10 cellular contexts compared by ENCODE assay signal in genomic region chr14:30998100-30998706, GRCh38.
"Had no signal": no experiment of that assay in that cellular context is flagged by ENCODE, and none has a peak within 500 bp of the region (broad histone marks: within the 10 kb centered on the region; RNA-seq: fewer than 3 reads in every experiment).

No MANE protein-coding gene starts in this region.

- DNase-seq: activated naive CD4-positive, alpha-beta T cell treated with Interleukin-2 at 50 U/mL for 16 hours; activated T-cell treated with anti-CD3 and anti-CD28 coated beads for 4 hours; aorta; dermis blood vessel endothelial cell; hippocampal formation; nephron progenitor cell had no signal

- H3K9me3 ChIP-seq: esophagus muscularis mucosa had no signal

- H3K9me3 Mint-ChIP-seq: activated T-helper 17 cell treated with anti-CD3 and anti-CD28 coated beads, Interleukin-2, amount 50 U/mL, for 72 hours had no signal

- H3K27me3 Mint-ChIP-seq: activated T-helper 17 cell treated with anti-CD3 and anti-CD28 coated beads, Interleukin-2, amount 50 U/mL, for 72 hours; stimulated activated naive CD8-positive, alpha-beta T cell treated with anti-CD3 and anti-CD28 coated beads, Interleukin-15, Interleukin-2, amounts not matched to agents 100 ng/mL and 50 ng/mL, for 24 hours had no signal

- H3K4me3 ChIP-seq: esophagus muscularis mucosa, suprapubic skin had no signal

- H3K4me3 Mint-ChIP-seq: activated T-helper 17 cell treated with anti-CD3 and anti-CD28 coated beads, Interleukin-2, amount 50 U/mL, for 72 hours; nephron progenitor cell; stimulated activated naive CD8-positive, alpha-beta T cell treated with anti-CD3 and anti-CD28 coated beads, Interleukin-15, Interleukin-2, amounts not matched to agents 100 ng/mL and 50 ng/mL, for 24 hours had no signal

- H3K27ac Mint-ChIP-seq: activated T-helper 17 cell treated with anti-CD3 and anti-CD28 coated beads, Interleukin-2, amount 50 U/mL, for 72 hours; stimulated activated naive CD8-positive, alpha-beta T cell treated with anti-CD3 and anti-CD28 coated beads, Interleukin-15, Interleukin-2, amounts not matched to agents 100 ng/mL and 50 ng/mL, for 24 hours had no signal

- H3K27ac ChIP-seq: esophagus muscularis mucosa, suprapubic skin had no signal

- H3K27me3 ChIP-seq: esophagus muscularis mucosa, suprapubic skin had no signal
